In the genomic region with DNA sequence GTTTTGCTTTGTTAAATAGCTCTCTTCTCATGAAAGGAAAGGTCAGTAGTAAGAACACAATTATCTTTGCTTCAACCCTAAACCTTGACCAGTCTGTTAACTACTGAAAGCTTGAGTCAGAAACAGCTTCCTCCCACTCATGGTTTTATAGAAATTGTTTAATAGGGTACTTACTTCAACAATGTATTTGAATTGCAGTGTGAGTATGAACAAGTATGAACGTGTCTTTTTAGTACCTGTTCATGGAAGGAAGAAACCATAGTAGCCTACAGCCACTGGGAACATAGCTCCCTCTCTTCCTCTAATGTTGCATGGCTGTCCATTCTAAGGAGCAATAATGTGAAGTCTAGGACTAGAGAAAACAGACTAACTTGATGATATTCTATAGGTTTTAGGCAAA, we compare ENCODE assay signal across 25 cellular contexts.
DNase-seq lines count a peak whose midpoint lies in the region; ATAC-seq, FAIRE-seq and TF ChIP-seq lines count a peak whose summit lies in the region.
"Had no signal": no experiment of that assay in that cellular context is flagged by ENCODE, and none has a peak within 500 bp of the region (broad histone marks: within the 10 kb centered on the region; RNA-seq: fewer than 3 reads in every experiment).

No MANE protein-coding gene starts in this region.

- POLR2A ChIA-PET in RWPE1 (lab: Yijun Ruan, JAX; ENCODE audit: low non-redundant PET): no interaction called here

- ATAC-seq in foreskin keratinocyte: peak; percentile 46
- ATAC-seq in HG03135 (IDR thresholded peaks at IDR 0.05; ENCODE audit: unreplicated experiment): no peak
- ATAC-seq in psoas muscle: no peak
- ATAC-seq: A549, GM12878, GM23338, HCT116 had no signal

- DNase-seq in NCI-H1105 treated with DMSO at 0.1 percent for 48 hours (lab: John Stamatoyannopoulos, UW): peak; percentile 16
- no peak for DNase-seq in NCI-H1105 (lab: John Stamatoyannopoulos, UW)
- DNase-seq in RWPE1 (ENCODE audit: low spot score): peak; percentile 14
- peak; percentile 64 for DNase-seq in bronchial epithelial cell (ENCODE audit: low read depth)
- peak; percentile 22 to 52 for DNase-seq in foreskin keratinocyte
- DNase-seq in psoas muscle: no peak
- DNase-seq: 8988T; ACHN; AML-193; BE2C; Calu3; CD4-positive, alpha-beta T cell; CD8-positive, alpha-beta memory T cell; COR-L47; DMS79; EL; GDM1; H9 had no signal

- FAIRE-seq in bronchial epithelial cell (lab: Jason Lieb, UNC): no peak
- FAIRE-seq: A549, GM12878, GM19239 had no signal

- H3K4me1 ChIP-seq in foreskin keratinocyte: no peaks in the 10 kb centered on the region
- H3K4me1 ChIP-seq in psoas muscle: no peaks in the 10 kb centered on the region
- H3K4me1 ChIP-seq: A549; BE2C; BLaER1 treated with 17β-estradiol and CSF1 and Interleukin-3, amounts not matched to agents 10 nM and 100 nM had no signal

- intact Hi-C loops in psoas muscle (cut with DNase I): no loop called here

- WGBS in psoas muscle, 3 donors: 67 to 75% (median 74%) methylated on average over 1 of the region's 1 CpG

- CTCF ChIA-PET in RWPE1 (lab: Yijun Ruan, JAX): interaction anchor here (0.8 kb wide), 1 partner anchor 17 kb away, joined by 3 read pairs; no protein-coding TSS in a partner anchor

- H3K27ac ChIP-seq in RWPE1 (no peak overlapping the region), foreskin keratinocyte (no peak overlapping the region), psoas muscle (no peak overlapping the region)
- H3K27ac ChIP-seq: A549; BLaER1 treated with 17β-estradiol and CSF1 and Interleukin-3, amounts not matched to agents 10 nM and 100 nM had no signal

- H3K4me3 ChIP-seq in bronchial epithelial cell (ENCODE audit: low read depth, low read length) (no peak overlapping the region), psoas muscle (no peak overlapping the region)
- H3K4me3 ChIP-seq: A549; BLaER1 treated with 17β-estradiol and CSF1 and Interleukin-3, amounts not matched to agents 10 nM and 100 nM; GM12878; GM23338 had no signal

- H3K9me3 ChIP-seq in psoas muscle: no peaks in the 10 kb centered on the region
- H3K9me3 ChIP-seq: BE2C; BLaER1 treated with 17β-estradiol and CSF1 and Interleukin-3, amounts not matched to agents 10 nM and 100 nM had no signal

- H3K27me3 ChIP-seq in bronchial epithelial cell (ENCODE audit: control insufficient read depth, insufficient read depth, low read length): no peaks in the 10 kb centered on the region
- no peaks in the 10 kb centered on the region for H3K27me3 ChIP-seq in foreskin keratinocyte
- no peaks in the 10 kb centered on the region for H3K27me3 ChIP-seq in psoas muscle (ENCODE audit: insufficient read depth in 3 of 3, low read length in 2 of 3)
- H3K27me3 ChIP-seq: BE2C; BLaER1 treated with 17β-estradiol and CSF1 and Interleukin-3, amounts not matched to agents 10 nM and 100 nM had no signal

- TF ChIP-seq CTCF in RWPE1 (conservative IDR thresholded peaks at IDR 0.05; ENCODE audit: low read depth) (no peak), bronchial epithelial cell (IDR thresholded peaks at IDR 0.05; ENCODE audit: insufficient read depth, low read length, severe bottlenecking) (no peak), foreskin keratinocyte (conservative IDR thresholded peaks at IDR 0.05) (no peak), psoas muscle (IDR thresholded peaks at IDR 0.05) (no peak)

- H3K36me3 ChIP-seq in bronchial epithelial cell (ENCODE audit: control insufficient read depth, insufficient read depth, low read length): no peaks in the 10 kb centered on the region
- no peaks in the 10 kb centered on the region for H3K36me3 ChIP-seq in psoas muscle (ENCODE audit: insufficient read depth in 1 of 2, low read depth in 1 of 2)
- H3K36me3 ChIP-seq: BE2C; BLaER1 treated with 17β-estradiol and CSF1 and Interleukin-3, amounts not matched to agents 10 nM and 100 nM had no signal

Comparison
In these comparisons a context has a peak if more than half of its experiments do, and no peak if none do; other contexts are left out.
1. DNase-seq: peak in NCI-H1105 treated with DMSO at 0.1 percent for 48 hours (single experiment), RWPE1 (single experiment), bronchial epithelial cell (single experiment) and foreskin keratinocyte (2 of 2); none in NCI-H1105 (single experiment) and psoas muscle (0 of 2).